10 cellular contexts compared by ENCODE assay signal in genomic region chrX:18410038-18410437, GRCh38. TPM values are rescaled to one million over a fixed set of nuclear protein-coding genes. Genes with fewer than 3 reads are reported as not detected.
DNase-seq lines count a peak whose midpoint lies in the region; ATAC-seq and TF ChIP-seq lines count a peak whose summit lies in the region.
"Had no signal": no experiment of that assay in that cellular context is flagged by ENCODE, and none has a peak within 500 bp of the region (broad histone marks: within the 10 kb centered on the region; RNA-seq: fewer than 3 reads in every experiment).

No MANE protein-coding gene starts in this region.

- no peaks in the 10 kb centered on the region for H3K36me3 Mint-ChIP-seq in Caco-2 (ENCODE audit: insufficient read depth, unreplicated experiment)
- no peaks in the 10 kb centered on the region for H3K36me3 Mint-ChIP-seq in stimulated activated naive B cell treated with anti-CD40 and anti-IgM and Interleukin-4, amounts not matched to agents 10 μg/mL and 1 μg/mL and 100 μg/mL, for 72 hours

- no peak overlapping the region for H3K27ac ChIP-seq in HEK293 (ENCODE audit: extremely low read depth, low read depth, low read length)
- no peak overlapping the region for H3K27ac ChIP-seq in left lung

- DNase-seq in Caco-2 (peak in 1 of 2 experiments; percentile 34), astrocyte of the spinal cord (ENCODE audit: low read depth, low spot score) (peak; percentile 20), left lung (no peak), mucosa of gallbladder (ENCODE audit: low spot score) (no peak), RPMI8226 (no peak)
- DNase-seq in stimulated activated CD4-positive, alpha-beta T cell treated with anti-CD3 and anti-CD28 coated beads, Interleukin-4, amount 100 ng/mL, for 24 hours: no peak
- no peak for DNase-seq in stimulated activated naive B cell treated with anti-CD40 and anti-IgM and Interleukin-4, amounts not matched to agents 10 μg/mL and 1 μg/mL and 100 μg/mL, for 72 hours
- DNase-seq: NK-92 treated with Interleukin-12 subunit alpha and Interleukin-12 subunit beta, amount 100 ng/mL, for 24 hours; stimulated activated naive CD8-positive, alpha-beta T cell treated with anti-CD3 and anti-CD28 coated beads, Interleukin-15, Interleukin-2, amounts not matched to agents 100 U/mL and 50 U/mL, for 24 hours had no signal

- H3K4me1 Mint-ChIP-seq in Caco-2 (ENCODE audit: low read depth, unreplicated experiment): no peaks in the 10 kb centered on the region
- no peaks in the 10 kb centered on the region for H3K4me1 Mint-ChIP-seq in stimulated activated naive B cell treated with anti-CD40 and anti-IgM and Interleukin-4, amounts not matched to agents 10 μg/mL and 1 μg/mL and 100 μg/mL, for 72 hours

- no peaks in the 10 kb centered on the region for H3K9me3 ChIP-seq in Caco-2
- H3K9me3 ChIP-seq in HEK293 (ENCODE audit: control insufficient read depth, insufficient read depth, low read depth, low read length): no peaks in the 10 kb centered on the region
- no peaks in the 10 kb centered on the region for H3K9me3 ChIP-seq in left lung

- BruUV-seq in Caco-2 (replicated peaks; lab: Mats Ljungman, UMichigan): no TSS peak

- CTCF ChIA-PET in Caco-2 (lab: Charles Lee) (interaction anchor here (0.5 to 1.5 kb wide), 9 partner anchors 112 to 1260 kb away, joined by 3 to 9 read pairs (median 3); no protein-coding TSS in a partner anchor), HEK293 (lab: Yijun Ruan, JAX) (interaction anchor here (0.6 to 2.8 kb wide), 11 partner anchors 9 to 924 kb away, joined by 3 to 10 read pairs (median 3); no protein-coding TSS in a partner anchor)

- no peaks in the 10 kb centered on the region for H3K36me3 ChIP-seq in Caco-2 (ENCODE audit: control insufficient read depth, insufficient read depth, low read length)
- H3K36me3 ChIP-seq in HEK293 (ENCODE audit: control insufficient read depth in 2 of 2, insufficient read depth in 1 of 2, low read length in 2 of 2): no peaks in the 10 kb centered on the region
- no peaks in the 10 kb centered on the region for H3K36me3 ChIP-seq in left lung

- H3K27me3 Mint-ChIP-seq in Caco-2 (ENCODE audit: insufficient read depth, unreplicated experiment): no peaks in the 10 kb centered on the region
- peaks cover 0 to 3% of the 10 kb centered on the region in 2 donors for H3K27me3 Mint-ChIP-seq in stimulated activated naive B cell treated with anti-CD40 and anti-IgM and Interleukin-4, amounts not matched to agents 10 μg/mL and 1 μg/mL and 100 μg/mL, for 72 hours

- POLR2A ChIA-PET in Caco-2 (lab: Charles Lee): interaction anchor here (0.7 to 1.1 kb wide), 2 partner anchors 15 to 477 kb away, joined by 3 to 6 read pairs; partner anchors contain the start of gene CDKL5
- POLR2A ChIA-PET in HEK293 (lab: Yijun Ruan, JAX): no interaction called here

- H3K4me3 ChIP-seq in Caco-2 (ENCODE audit: low read depth, low read length): no peak overlapping the region
- H3K4me3 ChIP-seq in HEK293 (ENCODE audit: low read depth, low read length): no peak overlapping the region
- no peak overlapping the region for H3K4me3 ChIP-seq in astrocyte of the spinal cord (ENCODE audit: low read depth, low read length)
- no peak overlapping the region for H3K4me3 ChIP-seq in left lung

- in situ Hi-C loops in astrocyte of the spinal cord (cut with HindIII; ENCODE audit: low sequenced_read_pairs): no loop called here

- ATAC-seq in left lung: peak; percentile 66
- ATAC-seq in stimulated activated naive B cell treated with anti-CD40 and anti-IgM and Interleukin-4, amounts not matched to agents 10 μg/mL and 1 μg/mL and 100 μg/mL, for 72 hours (replicated peaks): no peak
- ATAC-seq: stimulated activated naive CD8-positive, alpha-beta T cell treated with anti-CD3 and anti-CD28 coated beads, Interleukin-15, Interleukin-2, amounts not matched to agents 100 U/mL and 50 U/mL, for 24 hours had no signal

- H3K27ac Mint-ChIP-seq in Caco-2 (ENCODE audit: unreplicated experiment): no peak overlapping the region
- H3K27ac Mint-ChIP-seq in stimulated activated naive B cell treated with anti-CD40 and anti-IgM and Interleukin-4, amounts not matched to agents 10 μg/mL and 1 μg/mL and 100 μg/mL, for 72 hours: no peak overlapping the region

- TF ChIP-seq CTCF in Caco-2 (IDR thresholded peaks at IDR 0.05; ENCODE audit: insufficient read depth in 1 of 2, low read depth in 1 of 2, low read length in 1 of 2, severe bottlenecking in 1 of 2, unreplicated experiment in 1 of 2) (peak; percentile 21 to 39), HEK293 (tag by site-specific recombination; IDR thresholded peaks at IDR 0.05) (no peak), astrocyte of the spinal cord (IDR thresholded peaks at IDR 0.05; ENCODE audit: low read depth, low read length) (peak; percentile 32), left lung (IDR thresholded peaks at IDR 0.05) (no peak)

- H3K9me3 Mint-ChIP-seq in Caco-2 (ENCODE audit: unreplicated experiment): no peaks in the 10 kb centered on the region
- H3K9me3 Mint-ChIP-seq in stimulated activated naive B cell treated with anti-CD40 and anti-IgM and Interleukin-4, amounts not matched to agents 10 μg/mL and 1 μg/mL and 100 μg/mL, for 72 hours: no peaks in the 10 kb centered on the region

- intact Hi-C loops in Caco-2 (cut with micrococcal nuclease; ENCODE audit: unreplicated experiment) (loop anchor here (1.0 kb wide), 2 partner anchors 476 to 490 kb away; no protein-coding TSS in a partner anchor), left lung (cut with DNase I) (loop anchor here in 1 of 2 donors (10.0 kb wide), 1 partner anchor 485 kb away; no protein-coding TSS in a partner anchor)

- no peak overlapping the region for H3K4me3 Mint-ChIP-seq in Caco-2 (ENCODE audit: unreplicated experiment)
- no peak overlapping the region for H3K4me3 Mint-ChIP-seq in stimulated activated naive B cell treated with anti-CD40 and anti-IgM and Interleukin-4, amounts not matched to agents 10 μg/mL and 1 μg/mL and 100 μg/mL, for 72 hours

- no peaks in the 10 kb centered on the region for H3K4me1 ChIP-seq in Caco-2
- no peaks in the 10 kb centered on the region for H3K4me1 ChIP-seq in HEK293 (ENCODE audit: control insufficient read depth, insufficient read depth, low read length)
- H3K4me1 ChIP-seq in left lung: no peaks in the 10 kb centered on the region

- no peaks in the 10 kb centered on the region for H3K27me3 ChIP-seq in Caco-2 (replicated peaks; ENCODE audit: control insufficient read depth, insufficient read depth, low read length)
- H3K27me3 ChIP-seq in left lung: no peaks in the 10 kb centered on the region

TF ChIP-seq in HEK293, 187 proteins besides CTCF, POLR2A, EP300 and RAD21:
- TF ChIP-seq ZNF530 (tag by site-specific recombination; IDR thresholded peaks at IDR 0.05; ENCODE audit: low read depth) (no peak), ZNF654 (tag by site-specific recombination; IDR thresholded peaks at IDR 0.05; ENCODE audit: low read depth) (peak; percentile 51)

RNA-seq across cellular contexts. Expression of gene CDKL5, which starts 15.4 kb away (rescaled TPM):
- total RNA-seq in Caco-2 (2022) (23.7 and 27.2 TPM in 2 replicates), left lung (10 to 100 TPM; 27.1 to 37.6 TPM), mucosa of gallbladder (12.1 TPM)

RNA-seq across cellular contexts. Expression of gene SCML2, which starts 55.5 kb away (rescaled TPM):
- total RNA-seq in Caco-2 (2022) (13.1 and 13.8 TPM in 2 replicates), left lung (1 to 10 TPM in 1 of 2 donors, under 1 TPM in 1; 0.97 to 1.7 TPM), mucosa of gallbladder (0.92 TPM)

Comparison
In these comparisons a context has a peak if more than half of its experiments do, and no peak if none do; other contexts are left out.
1. CTCF ChIP-seq: peak in Caco-2 (2 of 2) and astrocyte of the spinal cord (single experiment); none in HEK293 (single experiment) and left lung (0 of 2).